Comparison of ENCODE assay signal across 8 cellular contexts in the genomic region with DNA sequence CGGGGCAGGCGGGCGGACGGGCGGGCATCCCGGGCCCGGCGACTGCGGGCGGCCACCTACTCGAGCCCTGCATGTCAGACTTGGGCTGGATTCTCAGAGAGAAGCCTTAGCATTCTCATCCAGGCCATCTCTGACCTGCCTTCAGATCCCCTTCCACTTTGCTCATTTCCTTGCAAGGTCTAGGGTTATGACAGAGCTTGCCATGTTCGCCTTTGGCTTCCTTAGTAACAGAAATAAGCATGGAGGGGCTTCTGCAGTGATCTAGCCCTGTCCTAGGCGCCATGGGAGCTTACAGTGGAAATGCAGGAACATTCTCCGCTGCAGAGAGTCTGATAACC. TPM values are rescaled to one million over a fixed set of nuclear protein-coding genes. Genes with fewer than 3 reads are reported as not detected.
DNase-seq lines count a peak whose midpoint lies in the region; ATAC-seq and TF ChIP-seq lines count a peak whose summit lies in the region.

No MANE protein-coding gene starts in this region.

- POLR2A ChIA-PET in CD8-positive, alpha-beta memory T cell (lab: Charles Lee) = interaction anchor here (0.6 to 2.4 kb wide), 5 partner anchors 15 to 473 kb away, joined by 3 to 33 read pairs (median 7); a partner anchor contains a TSS

- DNase-seq in CD8-positive, alpha-beta memory T cell = no peak
- no peak for DNase-seq in MG63
- no peak for DNase-seq in neural progenitor cell (ENCODE audit: low spot score)
- no peak for DNase-seq in midbrain (lab: John Stamatoyannopoulos, UW)
- DNase-seq in omental fat pad (ENCODE audit: low spot score) = no peak
- DNase-seq in NK-92 treated with Interleukin-12 subunit alpha and Interleukin-12 subunit beta, amount 100 ng/mL, for 24 hours (lab: John Stamatoyannopoulos, UW) = no peak
- no peak for DNase-seq in AG20443 (ENCODE audit: low spot score)

- H3K9me3 ChIP-seq in CD8-positive, alpha-beta memory T cell (ENCODE audit: low read length) = no peaks in the 10 kb centered on the region
- H3K9me3 ChIP-seq in MG63 (no peaks in the 10 kb centered on the region), duodenal mucosa (ENCODE audit: control insufficient read depth in 1 of 2, low read length in 2 of 2) (no peaks in the 10 kb centered on the region), neural progenitor cell (ENCODE audit: low read depth) (no peaks in the 10 kb centered on the region)

- peak overlapping the region; percentile 83 for H3K4me3 ChIP-seq in CD8-positive, alpha-beta memory T cell (ENCODE audit: low read length)
- H3K4me3 ChIP-seq in MG63 = peak overlapping the region; percentile 83
- H3K4me3 ChIP-seq in duodenal mucosa (ENCODE audit: low read depth in 1 of 2, low read length in 2 of 2) = peak overlapping the region; percentile 75
- H3K4me3 ChIP-seq in neural progenitor cell = peak overlapping the region; percentile 93

- H3K27me3 Mint-ChIP-seq in CD8-positive, alpha-beta memory T cell = no peaks in the 10 kb centered on the region
- H3K27me3 Mint-ChIP-seq in neural progenitor cell (ENCODE audit: insufficient read depth, low read depth) = peaks cover 7% of the 10 kb centered on the region

- no peak for ATAC-seq in omental fat pad (ENCODE audit: low FRiP score)

- H3K27me3 ChIP-seq in CD8-positive, alpha-beta memory T cell (ENCODE audit: insufficient read depth, low read length, poor library complexity, severe bottlenecking) = no peaks in the 10 kb centered on the region
- no peaks in the 10 kb centered on the region for H3K27me3 ChIP-seq in MG63
- no peaks in the 10 kb centered on the region for H3K27me3 ChIP-seq in duodenal mucosa (ENCODE audit: control insufficient read depth in 1 of 2, insufficient read depth in 2 of 2, low read length in 2 of 2)
- H3K27me3 ChIP-seq in neural progenitor cell = peaks cover 14% of the 10 kb centered on the region

- peak overlapping the region; percentile 77 for H3K4me2 ChIP-seq in neural progenitor cell

- peaks cover 31% of the 10 kb centered on the region for H4K20me1 ChIP-seq in neural progenitor cell (ENCODE audit: low read depth)

- H3K27ac Mint-ChIP-seq in CD8-positive, alpha-beta memory T cell = peak overlapping the region; percentile 59 to 91 (median 84)
- H3K27ac Mint-ChIP-seq in neural progenitor cell = peak overlapping the region; percentile 47

- peak overlapping the region; percentile 83 to 87 (median 85) for H3K4me3 Mint-ChIP-seq in CD8-positive, alpha-beta memory T cell
- peak overlapping the region; percentile 84 for H3K4me3 Mint-ChIP-seq in neural progenitor cell

- H2AFZ ChIP-seq in neural progenitor cell (replicated peaks) = peak overlapping the region; percentile 95

- peaks cover 43 to 66% (median 62%) of the 10 kb centered on the region in 3 donors for H3K4me1 Mint-ChIP-seq in CD8-positive, alpha-beta memory T cell
- peaks cover 21% of the 10 kb centered on the region for H3K4me1 Mint-ChIP-seq in neural progenitor cell

- H3K36me3 ChIP-seq in CD8-positive, alpha-beta memory T cell (ENCODE audit: insufficient read depth, low read length) = no peaks in the 10 kb centered on the region
- H3K36me3 ChIP-seq in MG63 (no peaks in the 10 kb centered on the region), duodenal mucosa (ENCODE audit: control insufficient read depth in 1 of 2, insufficient read depth in 2 of 2, low read length in 2 of 2) (no peaks in the 10 kb centered on the region), neural progenitor cell (no peaks in the 10 kb centered on the region)

- TF ChIP-seq CTCF in neural progenitor cell (IDR thresholded peaks at IDR 0.05) = no peak
- no peak for TF ChIP-seq CTCF in omental fat pad (IDR thresholded peaks at IDR 0.05)

- H3K9me3 Mint-ChIP-seq in CD8-positive, alpha-beta memory T cell = no peaks in the 10 kb centered on the region
- no peaks in the 10 kb centered on the region for H3K9me3 Mint-ChIP-seq in neural progenitor cell

- H3K79me2 ChIP-seq in neural progenitor cell (ENCODE audit: low read depth) = peaks cover 38% of the 10 kb centered on the region

- CTCF ChIA-PET in CD8-positive, alpha-beta memory T cell (lab: Charles Lee) = interaction anchor here (0.9 to 5.0 kb wide), 14 partner anchors 8 to 537 kb away, joined by 3 to 58 read pairs (median 4); no protein-coding TSS in a partner anchor

- H3K36me3 Mint-ChIP-seq in CD8-positive, alpha-beta memory T cell = peaks cover 0 to 7% (median 0%) of the 10 kb centered on the region in 3 donors
- no peaks in the 10 kb centered on the region for H3K36me3 Mint-ChIP-seq in neural progenitor cell

- H3F3A ChIP-seq in neural progenitor cell (ENCODE audit: low read depth) = peaks cover 11% of the 10 kb centered on the region

- peaks cover 30% of the 10 kb centered on the region for H3K4me1 ChIP-seq in CD8-positive, alpha-beta memory T cell (ENCODE audit: insufficient read depth, low read length)
- H3K4me1 ChIP-seq in duodenal mucosa (ENCODE audit: control insufficient read depth in 1 of 2, insufficient read depth in 2 of 2, low read length in 2 of 2) (peaks cover 16 to 26% of the 10 kb centered on the region in 2 donors), neural progenitor cell (peaks cover 8% of the 10 kb centered on the region)

- peak overlapping the region; percentile 51 for H3K27ac ChIP-seq in CD8-positive, alpha-beta memory T cell (ENCODE audit: low read depth, low read length)
- H3K27ac ChIP-seq in duodenal mucosa (ENCODE audit: low read depth, low read length) (peak overlapping the region; percentile 82), neural progenitor cell (no peak overlapping the region)

- peak overlapping the region; percentile 55 to 65 for H3K9ac ChIP-seq in duodenal mucosa (ENCODE audit: low read depth in 1 of 2, low read length in 2 of 2)
- H3K9ac ChIP-seq in neural progenitor cell = peak overlapping the region; percentile 52

RNA-seq across cellular contexts. Expression of a gene that starts 0.6 kb away (rescaled TPM):
- total RNA-seq in CD8-positive, alpha-beta memory T cell = 10 to 100 TPM; 14.8 to 18.3 TPM
- polyA plus RNA-seq in CD8-positive, alpha-beta memory T cell = 9.5 TPM
- 1.9 and 5.9 TPM in 2 replicates for total RNA-seq in MG63 (2014; rRNA removed; shearing (Covaris generic); ENCODE audit: low replicate concordance)
- total RNA-seq in neural progenitor cell (ENCODE audit: low replicate concordance) = 8.2 and 14.0 TPM in 2 replicates
- total RNA-seq in omental fat pad = 10 to 100 TPM; 22.7 to 37.7 (median 28.2) TPM
